In genomic region chr4:25160714-25161598, GRCh38 we compare ENCODE assay signal across 8 cellular contexts. TPM values are rescaled to one million over a fixed set of nuclear protein-coding genes. Genes with fewer than 3 reads are reported as not detected.
DNase-seq lines count a peak whose midpoint lies in the region; ATAC-seq and TF ChIP-seq lines count a peak whose summit lies in the region.

No MANE protein-coding gene starts in this region.

- peak overlapping the region; percentile 99 for H3K27ac Mint-ChIP-seq in central memory CD8-positive, alpha-beta T cell (ENCODE audit: low read depth)

- H3K27ac ChIP-seq in upper lobe of left lung, result peak overlapping the region; percentile 95 to 99 (median 98)

- H3K9ac ChIP-seq in NT2/D1 (ENCODE audit: insufficient read length, low read depth), result peak overlapping the region; percentile 78

- 3 to 4% methylated on average over 16 of the region's 16 CpGs for WGBS in lower leg skin, 2 donors
- WGBS in upper lobe of left lung, 2 donors, result 5% methylated on average over 16 of the region's 16 CpGs

- H3K27me3 ChIP-seq in NT2/D1 (ENCODE audit: insufficient read depth, insufficient read length) (no peaks in the 10 kb centered on the region), upper lobe of left lung (no peaks in the 10 kb centered on the region)

- H3K9me3 ChIP-seq in NT2/D1 (ENCODE audit: insufficient read depth, low read length) (peaks cover 2% of the 10 kb centered on the region; the same call in 1 of the 2 replicates), upper lobe of left lung (no peaks in the 10 kb centered on the region)

- intact Hi-C loops in Right ventricle myocardium inferior (cut with DNase I) (loop anchor here (2.0 to 10.0 kb wide), 4 partner anchors 59 to 586 kb away; partner anchors contain the start of genes PI4K2B and ZCCHC4), cardiac septum (cut with DNase I) (loop anchor here (1.0 to 2.0 kb wide), 3 partner anchors 12 to 152 kb away; partner anchors contain the start of genes PI4K2B and ZCCHC4), lower leg skin (cut with DNase I; ENCODE audit: low total_unique reads) (no loop called here)

- no peaks in the 10 kb centered on the region for H3K9me3 Mint-ChIP-seq in central memory CD8-positive, alpha-beta T cell

- no peaks in the 10 kb centered on the region for H3K27me3 Mint-ChIP-seq in central memory CD8-positive, alpha-beta T cell

- H3K4me1 ChIP-seq in NT2/D1 (ENCODE audit: insufficient read depth, insufficient read length) (no peaks in the 10 kb centered on the region), upper lobe of left lung (peaks cover 16 to 33% (median 21%) of the 10 kb centered on the region in 4 donors)

- no peak for DNase-seq in Right ventricle myocardium inferior (ENCODE audit: missing footprints)
- no peak for DNase-seq in cardiac septum (ENCODE audit: low spot score)
- DNase-seq in NT2/D1 (ENCODE audit: low read depth, low spot score), result no peak
- no peak for DNase-seq in central memory CD8-positive, alpha-beta T cell (ENCODE audit: low spot score in 2 of 2)
- no peak for DNase-seq in lower leg skin (ENCODE audit: low spot score in 2 of 2)
- DNase-seq in upper lobe of left lung, result no peak
- DNase-seq in hepatic stellate cell (ENCODE audit: low spot score), result no peak

- peak overlapping the region; percentile 79 for H3K4me3 ChIP-seq in NT2/D1 (ENCODE audit: insufficient read length, low read depth)
- H3K4me3 ChIP-seq in lower leg skin (ENCODE audit: low read depth, poor library complexity, severe bottlenecking), result peak overlapping the region; percentile 17
- peak overlapping the region; percentile 50 to 90 (median 80) for H3K4me3 ChIP-seq in upper lobe of left lung

- peaks cover 46% of the 10 kb centered on the region for H3K4me1 Mint-ChIP-seq in central memory CD8-positive, alpha-beta T cell

- peak overlapping the region; percentile 80 for H3K4me3 Mint-ChIP-seq in central memory CD8-positive, alpha-beta T cell

- TF ChIP-seq CTCF in lower leg skin (IDR thresholded peaks at IDR 0.05) (no peak), upper lobe of left lung (IDR thresholded peaks at IDR 0.05) (no peak)

- TF ChIP-seq POLR2A in lower leg skin (IDR thresholded peaks at IDR 0.05), result peak in 1 of 2 donors; percentile 12
- no peak for TF ChIP-seq POLR2A in upper lobe of left lung (IDR thresholded peaks at IDR 0.05)

- H3K36me3 Mint-ChIP-seq in central memory CD8-positive, alpha-beta T cell (ENCODE audit: insufficient read depth), result peaks cover 26% of the 10 kb centered on the region

- H3K36me3 ChIP-seq in NT2/D1 (ENCODE audit: insufficient read depth, insufficient read length, low read length), result peaks cover 5% of the 10 kb centered on the region
- H3K36me3 ChIP-seq in upper lobe of left lung, result peaks cover 0 to 10% (median 3%) of the 10 kb centered on the region in 4 donors

- ATAC-seq in Right ventricle myocardium inferior (peak; percentile 42), HG02885 (IDR thresholded peaks at IDR 0.05; ENCODE audit: poor library complexity, unreplicated experiment) (peak; percentile 33), upper lobe of left lung (ENCODE audit: low FRiP score in 2 of 2) (peak; percentile 57 to 74)
- peak; percentile 35 for ATAC-seq in central memory CD8-positive, alpha-beta T cell (replicated peaks; ENCODE audit: extremely low read depth, poor library complexity, severe bottlenecking)

- no peak for TF ChIP-seq EP300 in upper lobe of left lung (IDR thresholded peaks at IDR 0.05)

RNA-seq across cellular contexts. Expression of gene SEPSECS, which starts 0.7 kb away (rescaled TPM):
- total RNA-seq in Right ventricle myocardium inferior, result 5.4 TPM
- total RNA-seq in cardiac septum, result 6.6 TPM
- total RNA-seq in lower leg skin, result 1 to 10 TPM; 6.4 to 8.5 (median 7.2) TPM
- 10 to 100 TPM in 3 of 6 donors, 1 to 10 TPM in 3; 4.9 to 19.3 (median 8.9) TPM for total RNA-seq in upper lobe of left lung

Comparison
In these comparisons a context has a peak if more than half of its experiments do, and no peak if none do; other contexts are left out.
1. H3K4me3 ChIP-seq: peak in every context shown above with its lines; median percentile 80 in upper lobe of left lung; 79 in NT2/D1; 17 in lower leg skin.